ENCODE assay signal across 11 cellular contexts in the genomic region with DNA sequence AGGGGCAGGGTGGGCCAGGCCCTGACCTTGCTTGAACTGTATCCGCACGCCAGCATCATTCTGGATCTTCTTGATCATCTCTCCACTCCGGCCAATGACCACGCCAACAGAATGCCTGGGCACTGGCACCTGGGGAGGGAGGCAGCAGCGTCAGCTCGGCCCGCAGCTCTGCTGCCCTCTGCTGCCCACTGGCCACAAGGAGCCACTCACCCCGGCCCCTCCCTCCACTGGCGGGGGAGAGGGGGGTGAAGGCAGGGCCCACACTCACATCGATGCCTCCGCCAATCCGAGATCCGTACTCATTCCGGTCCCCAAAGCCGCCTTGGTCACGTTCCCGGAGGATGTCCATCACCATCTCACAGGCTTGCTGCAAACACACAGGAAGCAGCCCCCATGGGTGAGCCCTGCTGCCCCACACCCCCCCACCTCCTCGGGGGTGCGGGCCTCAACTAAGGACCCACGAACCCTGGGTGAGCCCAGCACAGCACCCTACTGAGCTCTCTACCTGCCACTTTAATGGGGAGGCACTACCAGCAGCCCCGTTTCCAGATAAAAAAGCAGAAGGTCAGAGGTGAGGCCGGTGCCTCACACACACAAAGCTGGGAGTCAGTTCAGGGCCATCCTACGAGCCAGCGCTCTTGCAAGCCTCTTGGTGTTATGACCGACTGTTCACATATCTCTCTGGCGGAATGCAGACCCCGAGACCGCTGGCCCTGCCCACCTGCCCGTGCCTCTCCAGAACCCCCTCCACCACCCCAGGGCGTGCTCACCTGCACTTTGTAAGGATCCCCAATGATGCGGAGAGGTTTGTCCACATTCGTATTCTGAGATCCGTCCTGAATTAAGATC. TPM values are rescaled to one million over a fixed set of nuclear protein-coding genes. Genes with fewer than 3 reads are reported as not detected.
DNase-seq lines count a peak whose midpoint lies in the region; ATAC-seq and TF ChIP-seq lines count a peak whose summit lies in the region.
"Had no signal": no experiment of that assay in that cellular context is flagged by ENCODE, and none has a peak within 500 bp of the region (broad histone marks: within the 10 kb centered on the region; RNA-seq: fewer than 3 reads in every experiment).

No MANE protein-coding gene starts in this region.

- CTCF ChIA-PET in BJ (lab: Yijun Ruan, JAX) (interaction anchor here (1.2 kb wide), 1 partner anchor 25 kb away, joined by 3 read pairs; the partner anchor contains the start of gene GTF2F1), Panc1 (lab: Charles Lee) (interaction anchor here (0.7 kb wide), 2 partner anchors 42 to 105 kb away, joined by 3 read pairs; partner anchors contain the start of gene SLC25A23)

- no TSS peak for BruUV-seq in Panc1 (replicated peaks; lab: Mats Ljungman, UMichigan)

- H3K4me1 ChIP-seq in Panc1 (ENCODE audit: control insufficient read depth, insufficient read depth, low read length) (peaks cover 5% of the 10 kb centered on the region), esophagus muscularis mucosa (peaks cover 16 to 56% (median 39%) of the 10 kb centered on the region in 4 donors)

- peaks cover 45% of the 10 kb centered on the region for H3K4me1 Mint-ChIP-seq in nephron

- intact Hi-C loops in Panc1 (cut with micrococcal nuclease; ENCODE audit: unreplicated experiment), result no loop called here
- intact Hi-C loops in esophagus muscularis mucosa (cut with DNase I), result no loop called here

- H3K27me3 ChIP-seq in BJ (ENCODE audit: control insufficient read depth, insufficient read depth, low read length) (no peaks in the 10 kb centered on the region), Panc1 (ENCODE audit: control insufficient read depth, insufficient read depth, low read length) (no peaks in the 10 kb centered on the region), esophagus muscularis mucosa (no peaks in the 10 kb centered on the region)
- H3K27me3 ChIP-seq: gastrocnemius medialis had no signal

- peaks cover 66% of the 10 kb centered on the region for H3K36me3 Mint-ChIP-seq in nephron (ENCODE audit: low read depth)

- in situ Hi-C loops in Panc1 (cut with HindIII; ENCODE audit: low pct_unique_long_range_greater_than_20kb, low sequenced_read_pairs), result no loop called here

- no peak for DNase-seq in BJ (ENCODE audit: low read depth)
- DNase-seq in Panc1 (ENCODE audit: low read depth, low spot score), result no peak
- DNase-seq in esophagus muscularis mucosa (ENCODE audit: extremely low spot score), result no peak
- no peak for DNase-seq in SK-N-DZ (ENCODE audit: low spot score)
- DNase-seq in NCI-H1436 treated with DMSO at 0.1 percent for 48 hours (lab: John Stamatoyannopoulos, UW), result no peak
- DNase-seq in activated gamma-delta T cell treated with Interleukin-2 at 50 U/mL for 16 hours, result no peak
- no peak for DNase-seq in inferior parietal cortex (ENCODE audit: extremely low spot score)
- DNase-seq: activated CD4-positive, alpha-beta memory T cell treated with anti-CD3 and anti-CD28 coated beads, Interleukin-2, amount 10 ng/mL, durations not matched to agents 7 days and 5 days; gastrocnemius medialis; NCI-H2081 treated with DMSO at 0.1 percent for 48 hours had no signal

- no peak overlapping the region for H3K4me3 ChIP-seq in BJ (ENCODE audit: low read depth, low read length)
- H3K4me3 ChIP-seq in Panc1 (ENCODE audit: low read depth in 2 of 2, low read length in 2 of 2), result no peak overlapping the region
- H3K4me3 ChIP-seq in esophagus muscularis mucosa, result no peak overlapping the region
- H3K4me3 ChIP-seq: gastrocnemius medialis had no signal

- peak; percentile 46 for TF ChIP-seq CTCF in BJ (IDR thresholded peaks at IDR 0.05; ENCODE audit: insufficient read depth, low read depth, low read length)
- peak; percentile 74; the same call in 1 of the 2 replicates for TF ChIP-seq CTCF in Panc1 (IDR thresholded peaks at IDR 0.05)
- peak; percentile 35 to 59 (median 46) for TF ChIP-seq CTCF in esophagus muscularis mucosa (IDR thresholded peaks at IDR 0.05)
- TF ChIP-seq CTCF in nephron (IDR thresholded peaks at IDR 0.05; ENCODE audit: unreplicated experiment in 3 of 3), result peak; percentile 22 to 42 (median 27)

- POLR2A ChIA-PET in BJ (lab: Charles Lee), result no interaction called here
- POLR2A ChIA-PET in Panc1 (lab: Charles Lee), result interaction anchor here (0.5 kb wide), 1 partner anchor 34 kb away, joined by 3 read pairs; no protein-coding TSS in a partner anchor

- peak; percentile 72 for ATAC-seq in Panc1

- no peak overlapping the region for H3K27ac Mint-ChIP-seq in nephron
- H3K27ac Mint-ChIP-seq: activated CD4-positive, alpha-beta memory T cell treated with anti-CD3 and anti-CD28 coated beads, Interleukin-2, amount 10 ng/mL, durations not matched to agents 7 days and 5 days had no signal

- no peak for TF ChIP-seq EP300 in esophagus muscularis mucosa (IDR thresholded peaks at IDR 0.05)

- no peaks in the 10 kb centered on the region for H3K9me3 Mint-ChIP-seq in nephron
- H3K9me3 Mint-ChIP-seq: activated CD4-positive, alpha-beta memory T cell treated with anti-CD3 and anti-CD28 coated beads, Interleukin-2, amount 10 ng/mL, durations not matched to agents 7 days and 5 days had no signal

- H3K27me3 Mint-ChIP-seq in nephron (ENCODE audit: low read depth), result no peaks in the 10 kb centered on the region
- H3K27me3 Mint-ChIP-seq: activated CD4-positive, alpha-beta memory T cell treated with anti-CD3 and anti-CD28 coated beads, Interleukin-2, amount 10 ng/mL, durations not matched to agents 7 days and 5 days had no signal

- no peak overlapping the region for H3K27ac ChIP-seq in Panc1 (ENCODE audit: low read length)
- peak overlapping the region in 1 of 4 donors; percentile 9 for H3K27ac ChIP-seq in esophagus muscularis mucosa (replicated peaks in 1 of 4)
- H3K27ac ChIP-seq: gastrocnemius medialis had no signal

- no peak for TF ChIP-seq POLR2A in esophagus muscularis mucosa (IDR thresholded peaks at IDR 0.05; ENCODE audit: low read depth)

- no peak overlapping the region for H3K4me3 Mint-ChIP-seq in nephron
- H3K4me3 Mint-ChIP-seq: activated CD4-positive, alpha-beta memory T cell treated with anti-CD3 and anti-CD28 coated beads, Interleukin-2, amount 10 ng/mL, durations not matched to agents 7 days and 5 days had no signal

- peaks cover 56% of the 10 kb centered on the region for H3K36me3 ChIP-seq in BJ (ENCODE audit: control insufficient read depth, insufficient read depth, low read length)
- H3K36me3 ChIP-seq in Panc1 (ENCODE audit: control insufficient read depth, insufficient read depth, low read length), result peaks cover 10% of the 10 kb centered on the region
- peaks cover 60 to 90% (median 86%) of the 10 kb centered on the region in 4 donors for H3K36me3 ChIP-seq in esophagus muscularis mucosa

- 65% methylated on average over 25 of the region's 33 CpGs for WGBS in esophagus muscularis mucosa

- H3K9me3 ChIP-seq in Panc1 (ENCODE audit: control insufficient read depth, insufficient read depth, low read depth, low read length), result no peaks in the 10 kb centered on the region
- no peaks in the 10 kb centered on the region for H3K9me3 ChIP-seq in esophagus muscularis mucosa
- H3K9me3 ChIP-seq: gastrocnemius medialis had no signal

RNA-seq across cellular contexts. Expression of gene KHSRP, which starts 6.7 kb away (rescaled TPM):
- polyA plus RNA-seq in BJ (2011; rRNA removed), result 49.4 and 68.7 TPM in 2 replicates
- 59.7 and 75.5 TPM in 2 replicates for polyA minus RNA-seq in BJ (2011; rRNA and poly(A)+ RNA removed)
- total RNA-seq in Panc1 (2021; ENCODE audit: unreplicated experiment) (333 TPM), esophagus muscularis mucosa (100 to 1,000 TPM; 105 to 202 (median 148) TPM)
- polyA plus RNA-seq in Panc1 (2012; ENCODE audit: insufficient read length), result 288 TPM
- 147 and 149 TPM in 2 replicates for polyA plus RNA-seq in SK-N-DZ (2014; cell fraction: cytosol; rRNA removed)
- 123 and 179 TPM in 2 replicates for polyA plus RNA-seq in SK-N-DZ (2014; cell fraction: nucleus; rRNA removed)

RNA-seq across cellular contexts. Expression of gene SLC25A41, which starts 15.6 kb away (rescaled TPM):
- 0.05 TPM in 1 of 2 replicates, not detected in the other for polyA plus RNA-seq in BJ (2011; rRNA removed)
- not detected in 2 replicates for polyA minus RNA-seq in BJ (2011; rRNA and poly(A)+ RNA removed)
- total RNA-seq in Panc1 (2021; ENCODE audit: unreplicated experiment), result 0.21 TPM
- not detected for polyA plus RNA-seq in Panc1 (2012; ENCODE audit: insufficient read length)
- total RNA-seq in esophagus muscularis mucosa, result 1 to 10 TPM in 1 of 4 donors, under 1 TPM in 2, not detected in 1; 0.32 to 2.4 (median 0.66) TPM
- 0.54 and 1.9 TPM in 2 replicates for polyA plus RNA-seq in SK-N-DZ (2014; cell fraction: cytosol; rRNA removed)
- 0.85 TPM in 1 of 2 replicates, not detected in the other for polyA plus RNA-seq in SK-N-DZ (2014; cell fraction: nucleus; rRNA removed)
- total RNA-seq: activated CD4-positive, alpha-beta memory T cell treated with anti-CD3 and anti-CD28 coated beads, Interleukin-2, amount 10 ng/mL, durations not matched to agents 7 days and 5 days had no signal

RNA-seq across cellular contexts. Expression of gene GTF2F1, which starts 25.0 kb away (rescaled TPM):
- polyA plus RNA-seq in BJ (2011; rRNA removed), result 45.3 and 49.4 TPM in 2 replicates
- polyA minus RNA-seq in BJ (2011; rRNA and poly(A)+ RNA removed), result 31.1 and 33.4 TPM in 2 replicates
- total RNA-seq in Panc1 (2021; ENCODE audit: unreplicated experiment), result 61.1 TPM
- polyA plus RNA-seq in Panc1 (2012; ENCODE audit: insufficient read length), result 138 TPM
- total RNA-seq in esophagus muscularis mucosa, result 10 to 100 TPM; 43.6 to 61.0 (median 56.8) TPM
- polyA plus RNA-seq in SK-N-DZ (2014; cell fraction: cytosol; rRNA removed), result 37.3 and 50.5 TPM in 2 replicates
- 22.3 and 36.5 TPM in 2 replicates for polyA plus RNA-seq in SK-N-DZ (2014; cell fraction: nucleus; rRNA removed)

RNA-seq across cellular contexts. Expression of gene SLC25A23, which starts 41.7 kb away (rescaled TPM):
- polyA plus RNA-seq in BJ (2011; rRNA removed), result 6.3 and 7.4 TPM in 2 replicates
- 7.6 and 16.6 TPM in 2 replicates for polyA minus RNA-seq in BJ (2011; rRNA and poly(A)+ RNA removed)
- 18.7 TPM for total RNA-seq in Panc1 (2021; ENCODE audit: unreplicated experiment)
- polyA plus RNA-seq in Panc1 (2012; ENCODE audit: insufficient read length), result 23.1 TPM
- total RNA-seq in esophagus muscularis mucosa, result 100 to 1,000 TPM; 215 to 412 (median 315) TPM
- polyA plus RNA-seq in SK-N-DZ (2014; cell fraction: cytosol; rRNA removed), result 52.5 and 72.5 TPM in 2 replicates
- polyA plus RNA-seq in SK-N-DZ (2014; cell fraction: nucleus; rRNA removed), result 27.0 and 37.3 TPM in 2 replicates

RNA-seq across cellular contexts. Expression of gene PSPN, which starts 42.2 kb away (rescaled TPM):
- 0.32 and 0.48 TPM in 2 replicates for polyA plus RNA-seq in BJ (2011; rRNA removed)
- polyA minus RNA-seq in BJ (2011; rRNA and poly(A)+ RNA removed), result 0.95 and 1.2 TPM in 2 replicates
- total RNA-seq in Panc1 (2021; ENCODE audit: unreplicated experiment), result 1.6 TPM
- 0.86 TPM for polyA plus RNA-seq in Panc1 (2012; ENCODE audit: insufficient read length)
- total RNA-seq in esophagus muscularis mucosa, result 1 to 10 TPM; 1.3 to 3.7 (median 2.4) TPM
- 1.8 and 1.9 TPM in 2 replicates for polyA plus RNA-seq in SK-N-DZ (2014; cell fraction: cytosol; rRNA removed)
- 0.62 and 2.1 TPM in 2 replicates for polyA plus RNA-seq in SK-N-DZ (2014; cell fraction: nucleus; rRNA removed)
